Comparison of ENCODE assay signal across 10 cellular contexts in the genomic region with DNA sequence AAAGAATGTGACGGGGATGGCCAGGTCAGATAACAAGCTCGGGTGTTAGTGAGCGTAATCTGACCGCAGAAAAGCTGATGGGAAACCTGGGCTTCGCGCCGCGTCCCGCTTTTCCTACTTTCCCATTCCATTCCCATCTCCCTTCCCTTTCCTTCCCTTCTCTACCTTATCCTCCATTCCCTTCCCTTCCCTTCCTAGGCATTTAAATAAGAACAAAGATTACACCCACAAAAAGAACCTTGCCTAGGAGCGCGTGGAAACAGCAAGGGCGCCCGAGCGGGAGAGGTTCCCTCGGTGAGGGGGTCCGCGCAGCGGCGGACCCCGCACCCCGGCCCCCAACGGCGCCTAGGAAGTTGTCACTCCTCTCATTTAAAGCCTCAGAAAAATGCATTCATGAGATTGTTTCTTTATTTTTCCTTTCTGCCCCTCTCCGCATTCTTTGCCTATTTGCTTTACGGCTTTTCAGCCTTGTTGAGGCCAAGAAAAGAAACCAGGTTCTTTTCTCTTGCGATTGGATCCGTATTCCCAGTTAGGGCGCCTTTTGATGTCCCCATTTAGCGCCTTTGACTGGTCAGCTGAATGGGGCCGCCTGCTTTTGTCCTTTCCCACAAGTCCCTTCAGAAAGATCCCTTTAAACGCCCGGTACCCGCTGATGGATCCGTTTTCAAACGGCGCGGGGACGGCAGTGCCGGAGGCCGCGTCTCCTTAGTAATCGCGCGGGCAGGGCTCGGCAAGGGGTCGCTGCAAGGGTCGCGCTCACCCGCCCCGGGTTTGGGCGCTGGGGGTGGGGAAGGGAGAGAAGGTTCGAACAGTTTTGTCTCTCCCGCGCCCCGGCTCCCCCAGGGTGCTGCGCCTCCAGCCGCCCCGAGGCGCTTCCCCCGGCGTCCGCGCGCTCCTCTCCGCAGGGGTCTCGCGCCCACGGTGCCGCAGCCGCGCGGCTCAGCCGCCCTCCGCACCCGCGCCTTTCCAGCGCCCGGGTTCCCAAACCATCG. TPM values are rescaled to one million over a fixed set of nuclear protein-coding genes. Genes with fewer than 3 reads are reported as not detected.
DNase-seq lines count a peak whose midpoint lies in the region; ATAC-seq and TF ChIP-seq lines count a peak whose summit lies in the region.
"Had no signal": no experiment of that assay in that cellular context is flagged by ENCODE, and none has a peak within 500 bp of the region (broad histone marks: within the 10 kb centered on the region; RNA-seq: fewer than 3 reads in every experiment).

No MANE protein-coding gene starts in this region.

- ATAC-seq in RWPE2 (ENCODE audit: low read depth): 0 out of 3 replicates have a peak, but pooled peaks have one; percentile 9
- no peak for ATAC-seq in gastroesophageal sphincter
- ATAC-seq in HG03025 (IDR thresholded peaks at IDR 0.05; ENCODE audit: low FRiP score, unreplicated experiment): no peak
- ATAC-seq: mucosa of descending colon had no signal

- H3K9me3 ChIP-seq in RWPE2 (ENCODE audit: severe bottlenecking) (no peaks in the 10 kb centered on the region), gastroesophageal sphincter (no peaks in the 10 kb centered on the region)
- H3K9me3 ChIP-seq: mucosa of descending colon had no signal

- H3K36me3 ChIP-seq in RWPE2 (ENCODE audit: low read depth) (no peaks in the 10 kb centered on the region), gastroesophageal sphincter (no peaks in the 10 kb centered on the region)

- H3K4me3 ChIP-seq in RWPE2 (ENCODE audit: severe bottlenecking): peak overlapping the region; percentile 30
- peak overlapping the region; percentile 2 to 52 for H3K4me3 ChIP-seq in gastroesophageal sphincter
- H3K4me3 ChIP-seq: mucosa of descending colon had no signal

- no peak for TF ChIP-seq CTCF in RWPE2 (IDR thresholded peaks at IDR 0.05; ENCODE audit: poor library complexity, severe bottlenecking)
- TF ChIP-seq CTCF in gastroesophageal sphincter (IDR thresholded peaks at IDR 0.05): no peak

- H3K27ac ChIP-seq in RWPE2 (ENCODE audit: poor library complexity, severe bottlenecking) (no peak overlapping the region), gastroesophageal sphincter (no peak overlapping the region)

- WGBS in gastroesophageal sphincter (ENCODE audit: low coverage in 1 of 2), 2 donors: 5 to 7% methylated on average over 21 to 29 of the region's 79 CpGs

- TF ChIP-seq POLR2A in gastroesophageal sphincter (IDR thresholded peaks at IDR 0.05): no peak

- H3K4me1 ChIP-seq in RWPE2 (ENCODE audit: insufficient read depth, poor library complexity, severe bottlenecking) (no peaks in the 10 kb centered on the region), gastroesophageal sphincter (peaks cover 0 to 45% (median 21%) of the 10 kb centered on the region in 3 donors)

- DNase-seq in ELF-1 (ENCODE audit: low read depth, low spot score): peak; percentile 43
- DNase-seq in RWPE2 (ENCODE audit: low spot score): no peak
- DNase-seq in retina: peak; percentile 78
- no peak for DNase-seq in hypothalamus (lab: John Stamatoyannopoulos, UW)
- DNase-seq in NCI-H187 treated with DMSO at 0.1 percent for 48 hours (lab: John Stamatoyannopoulos, UW): no peak
- no peak for DNase-seq in epidermal melanocyte (ENCODE audit: insufficient read length, low spot score)
- DNase-seq: mucosa of descending colon, NCI-H2171 treated with DMSO at 0.1 percent for 48 hours had no signal

- no peak for TF ChIP-seq EP300 in gastroesophageal sphincter (IDR thresholded peaks at IDR 0.05)

- peaks cover 62% of the 10 kb centered on the region for H3K27me3 ChIP-seq in RWPE2 (ENCODE audit: insufficient read depth, poor library complexity, severe bottlenecking)
- H3K27me3 ChIP-seq in gastroesophageal sphincter: peaks cover 81% of the 10 kb centered on the region

RNA-seq across cellular contexts. Expression of a gene that starts 54.1 kb away (rescaled TPM):
- 10 to 100 TPM; 24.4 to 33.5 (median 26.6) TPM for total RNA-seq in gastroesophageal sphincter

Comparison
In these comparisons a context has a peak if more than half of its experiments do, and no peak if none do; other contexts are left out.
1. DNase-seq: peak in ELF-1 (single experiment) and retina (single experiment); none in RWPE2 (single experiment), hypothalamus (0 of 51), NCI-H187 treated with DMSO at 0.1 percent for 48 hours (single experiment) and epidermal melanocyte (single experiment).